ENCODE assay signal across 11 cellular contexts in genomic region chr10:970311-971149, GRCh38. TPM values are rescaled to one million over a fixed set of nuclear protein-coding genes. Genes with fewer than 3 reads are reported as not detected.
A peak's percentile ranks its signal among the peaks of the same experiment; 100 is the strongest.
DNase-seq lines count a peak whose midpoint lies in the region; ATAC-seq and TF ChIP-seq lines count a peak whose summit lies in the region.
"Had no signal": no experiment of that assay in that cellular context is flagged by ENCODE, and none has a peak within 500 bp of the region (broad histone marks: within the 10 kb centered on the region; RNA-seq: fewer than 3 reads in every experiment).

No MANE protein-coding gene starts in this region.

- DNase-seq in AG08395 (ENCODE audit: low spot score), result peak; percentile 24
- DNase-seq in NCI-H1105 (lab: John Stamatoyannopoulos, UW), result peak; percentile 10
- DNase-seq in body of pancreas, result peak; percentile 35 to 71 (median 52)
- DNase-seq in mucosa of descending colon, result peak in 1 of 3 donors; percentile 25
- DNase-seq in activated CD4-positive, alpha-beta T cell treated with anti-CD3 and anti-CD28 coated beads, Interleukin-2, amount 50 U/mL, for 48 hours, result no peak
- DNase-seq in activated naive CD4-positive, alpha-beta T cell treated with anti-CD3 and anti-CD28 coated beads, Interleukin-2, amount 50 U/mL, for 72 hours (ENCODE audit: low spot score in 2 of 2), result no peak
- DNase-seq: activated CD4-positive, alpha-beta T cell treated with anti-CD3 and anti-CD28 coated beads, Interleukin-2, amount 10 ng/mL, durations not matched to agents 7 days and 5 days had no signal

- H3K36me3 ChIP-seq in body of pancreas (replicated peaks in 1 of 2; ENCODE audit: insufficient read depth in 1 of 2, low read depth in 2 of 2), result no peaks in the 10 kb centered on the region
- H3K36me3 ChIP-seq in mucosa of descending colon (ENCODE audit: low read depth), result no peaks in the 10 kb centered on the region

- no peak overlapping the region for H3K27ac Mint-ChIP-seq in activated naive CD4-positive, alpha-beta T cell treated with anti-CD3 and anti-CD28 coated beads, Interleukin-2, amount 50 U/mL, for 72 hours
- H3K27ac Mint-ChIP-seq: activated CD4-positive, alpha-beta T cell treated with anti-CD3 and anti-CD28 coated beads, Interleukin-2, amount 10 ng/mL, durations not matched to agents 7 days and 5 days; B cell had no signal

- 2 to 16% methylated on average over 14 of the region's 14 CpGs for WGBS in body of pancreas, 2 donors

- peak in 1 of 7 experiments; percentile 6 for TF ChIP-seq CTCF in body of pancreas (IDR thresholded peaks at IDR 0.05)
- TF ChIP-seq CTCF in mucosa of descending colon (IDR thresholded peaks at IDR 0.05), result no peak

- no peaks in the 10 kb centered on the region for H3K9me3 ChIP-seq in body of pancreas
- H3K9me3 ChIP-seq in mucosa of descending colon, result no peaks in the 10 kb centered on the region

- peak overlapping the region; percentile 50 to 78 (median 66) for H3K27ac ChIP-seq in body of pancreas

- ATAC-seq in body of pancreas (peak; percentile 81), mucosa of descending colon (peak; percentile 84), HG02678 (IDR thresholded peaks at IDR 0.05; ENCODE audit: unreplicated experiment) (no peak), GM21717 (IDR thresholded peaks at IDR 0.05; ENCODE audit: unreplicated experiment) (no peak)
- no peak for ATAC-seq in activated naive CD4-positive, alpha-beta T cell treated with anti-CD3 and anti-CD28 coated beads, Interleukin-2, amount 50 U/mL, for 72 hours

- no peaks in the 10 kb centered on the region for H3K36me3 Mint-ChIP-seq in activated naive CD4-positive, alpha-beta T cell treated with anti-CD3 and anti-CD28 coated beads, Interleukin-2, amount 50 U/mL, for 72 hours

- no peak for TF ChIP-seq POLR2A in body of pancreas (IDR thresholded peaks at IDR 0.05)

- H3K9me3 Mint-ChIP-seq in activated naive CD4-positive, alpha-beta T cell treated with anti-CD3 and anti-CD28 coated beads, Interleukin-2, amount 50 U/mL, for 72 hours, result peaks cover 0 to 4% of the 10 kb centered on the region in 2 donors

- peaks cover 21% of the 10 kb centered on the region for H3K4me1 ChIP-seq in body of pancreas
- H3K4me1 ChIP-seq in mucosa of descending colon (ENCODE audit: low read depth), result peaks cover 13% of the 10 kb centered on the region

- H3K27me3 ChIP-seq in body of pancreas, result no peaks in the 10 kb centered on the region

- intact Hi-C loops in body of pancreas (cut with DNase I) (no loop called here), mucosa of descending colon (cut with DNase I, micrococcal nuclease) (no loop called here)

- no peak overlapping the region for H3K4me3 ChIP-seq in body of pancreas
- H3K4me3 ChIP-seq in mucosa of descending colon, result no peak overlapping the region

RNA-seq across cellular contexts. Expression of gene GTPBP4, which starts 17.7 kb away (rescaled TPM):
- total RNA-seq in body of pancreas (10 to 100 TPM in 1 of 2 donors, 1 to 10 TPM in 1; 8.3 to 20.4 TPM), mucosa of descending colon (10 to 100 TPM; 19.2 to 27.8 (median 26.6) TPM)
- 100 to 1,000 TPM in 1 of 2 donors, 10 to 100 TPM in 1; 96.5 to 123 TPM for total RNA-seq in activated naive CD4-positive, alpha-beta T cell treated with anti-CD3 and anti-CD28 coated beads, Interleukin-2, amount 50 U/mL, for 72 hours

RNA-seq across cellular contexts. Expression of gene LARP4B, which starts 39.0 kb away (rescaled TPM):
- total RNA-seq in body of pancreas, result 10 to 100 TPM; 41.0 to 61.6 TPM
- total RNA-seq in mucosa of descending colon, result 100 to 1,000 TPM in 2 of 3 donors, 10 to 100 TPM in 1; 97.5 to 155 (median 116) TPM
- 100 to 1,000 TPM in 1 of 2 donors, 10 to 100 TPM in 1; 87.4 to 122 TPM for total RNA-seq in activated naive CD4-positive, alpha-beta T cell treated with anti-CD3 and anti-CD28 coated beads, Interleukin-2, amount 50 U/mL, for 72 hours

RNA-seq across cellular contexts. Expression of gene IDI2, which starts 55.1 kb away (rescaled TPM):
- total RNA-seq in body of pancreas (not detected), mucosa of descending colon (not detected)
- not detected for total RNA-seq in activated naive CD4-positive, alpha-beta T cell treated with anti-CD3 and anti-CD28 coated beads, Interleukin-2, amount 50 U/mL, for 72 hours
- total RNA-seq: activated CD4-positive, alpha-beta T cell treated with anti-CD3 and anti-CD28 coated beads, Interleukin-2, amount 10 ng/mL, durations not matched to agents 7 days and 5 days; B cell; NCI-H460 had no signal

Comparison
In these comparisons a context has a peak if more than half of its experiments do, and no peak if none do; other contexts are left out.
1. DNase-seq: peak in AG08395 (single experiment), NCI-H1105 (single experiment) and body of pancreas (4 of 4); none in activated CD4-positive, alpha-beta T cell treated with anti-CD3 and anti-CD28 coated beads, Interleukin-2, amount 50 U/mL, for 48 hours (0 of 2) and activated naive CD4-positive, alpha-beta T cell treated with anti-CD3 and anti-CD28 coated beads, Interleukin-2, amount 50 U/mL, for 72 hours (0 of 2).
2. ATAC-seq: peak in body of pancreas (single experiment) and mucosa of descending colon (single experiment); none in HG02678 (single experiment), activated naive CD4-positive, alpha-beta T cell treated with anti-CD3 and anti-CD28 coated beads, Interleukin-2, amount 50 U/mL, for 72 hours (0 of 2) and GM21717 (single experiment).